Comparison of ENCODE assay signal across 26 cellular contexts in genomic region chrX:53031380-53031779, GRCh38. TPM values are rescaled to one million over a fixed set of nuclear protein-coding genes. Genes with fewer than 3 reads are reported as not detected.
"Had no signal": no experiment of that assay in that cellular context is flagged by ENCODE, and none has a peak within 500 bp of the region (broad histone marks: within the 10 kb centered on the region; RNA-seq: fewer than 3 reads in every experiment).

No MANE protein-coding gene starts in this region.

- H3K36me3 ChIP-seq: MG63, SJSA1 had no signal

- H3K27me3 ChIP-seq: MG63, SJSA1 had no signal

- H3K9me3 ChIP-seq: MG63, SJSA1 had no signal

- ATAC-seq: HepG2, T-cell had no signal

- H3K36me3 Mint-ChIP-seq: T-cell had no signal

- H3K27ac Mint-ChIP-seq: T-cell had no signal

- H3K4me3 ChIP-seq: MG63, SJSA1, SK-N-MC had no signal

- H3K4me3 Mint-ChIP-seq: T-cell had no signal

- FAIRE-seq: HepG2, RCC 7860 had no signal

- H3K9me3 Mint-ChIP-seq: T-cell had no signal

- H3K4me1 Mint-ChIP-seq: T-cell had no signal

- H3K27ac ChIP-seq: SJSA1, SK-N-MC had no signal

- H3K4me1 ChIP-seq: SJSA1 had no signal

- DNase-seq: IMR-90, Karpas-422, KG1, MG63, NCI-H1092, NCI-H1105 treated with DMSO at 0.1 percent for 48 hours, NCI-H1417 treated with DMSO at 0.1 percent for 48 hours, NCI-H146, NCI-H1694 treated with DMSO at 0.1 percent for 48 hours, NCI-H1930, NCI-H2081, NCI-H2171, NCI-H226, NCI-H446, NCI-H510A, NCI-H524 treated with DMSO at 0.1 percent for 48 hours, NCI-H774, Right ventricle myocardium superior, RPMI8226, SIG-M5, SW 1271, T-cell had no signal

RNA-seq across cellular contexts. Expression of gene GPR173, which starts 17.2 kb away (rescaled TPM):
- total RNA-seq: HepG2 had no signal
